In the genomic region with DNA sequence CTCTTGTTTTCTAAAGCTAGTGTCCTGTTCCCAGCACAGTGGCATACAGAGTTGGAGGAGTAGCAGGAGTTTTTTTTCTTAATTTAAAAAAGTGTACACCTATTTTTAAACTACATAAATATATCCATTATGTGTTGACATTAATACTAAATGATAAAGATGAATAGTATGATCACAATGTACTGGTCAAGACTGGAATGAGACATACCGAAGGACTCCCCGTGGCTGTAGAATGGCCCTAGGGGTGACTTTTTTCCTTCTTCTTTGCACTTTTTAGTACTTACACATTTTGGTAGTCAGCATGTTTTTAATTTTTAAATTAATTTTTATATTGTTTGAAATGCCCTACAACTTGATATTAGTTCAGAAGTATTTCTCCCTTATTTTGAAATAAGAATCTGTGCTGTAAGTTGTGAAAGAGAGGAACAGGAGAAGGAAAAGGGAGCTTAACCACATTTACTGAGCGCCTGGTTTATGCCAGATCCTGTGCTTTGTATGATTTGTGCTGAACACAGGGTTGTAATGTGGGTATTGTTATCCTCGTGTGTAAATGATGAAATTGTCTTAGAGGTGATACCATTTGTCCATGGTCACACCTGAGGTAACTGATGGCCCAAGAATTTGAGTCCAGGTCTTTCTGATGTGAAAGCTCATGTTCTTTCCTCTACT, we compare ENCODE assay signal across 25 cellular contexts.
DNase-seq lines count a peak whose midpoint lies in the region; TF ChIP-seq lines count a peak whose summit lies in the region.
"Had no signal": no experiment of that assay in that cellular context is flagged by ENCODE, and none has a peak within 500 bp of the region (broad histone marks: within the 10 kb centered on the region; RNA-seq: fewer than 3 reads in every experiment).

No MANE protein-coding gene starts in this region.

- no peak for TF ChIP-seq CTCF in esophagus muscularis mucosa (IDR thresholded peaks at IDR 0.05)
- no peak for TF ChIP-seq CTCF in osteocyte (IDR thresholded peaks at IDR 0.05)

- no peak overlapping the region for H3K4me3 Mint-ChIP-seq in osteocyte (ENCODE audit: unreplicated experiment)
- no peak overlapping the region for H3K4me3 Mint-ChIP-seq in activated naive CD8-positive, alpha-beta T cell treated with anti-CD3 and anti-CD28 coated beads for 36 hours
- H3K4me3 Mint-ChIP-seq: CD4-positive, CD25-positive, alpha-beta regulatory T cell had no signal

- peak overlapping the region in 3 of 4 donors; percentile 30 to 42 (median 32) for H3K27ac ChIP-seq in esophagus muscularis mucosa (replicated peaks in 1 of 4)
- H3K27ac ChIP-seq: BLaER1, HL-60 had no signal

- H3K36me3 Mint-ChIP-seq in osteocyte (ENCODE audit: unreplicated experiment): peaks cover 6% of the 10 kb centered on the region
- H3K36me3 Mint-ChIP-seq in activated naive CD8-positive, alpha-beta T cell treated with anti-CD3 and anti-CD28 coated beads for 36 hours: peaks cover 3% of the 10 kb centered on the region

- TF ChIP-seq EP300 in esophagus muscularis mucosa (IDR thresholded peaks at IDR 0.05): no peak

- no peak overlapping the region for H3K4me3 ChIP-seq in esophagus muscularis mucosa
- H3K4me3 ChIP-seq: BLaER1, GM12878 had no signal

- TF ChIP-seq POLR2A in esophagus muscularis mucosa (IDR thresholded peaks at IDR 0.05; ENCODE audit: low read depth): no peak

- no peaks in the 10 kb centered on the region for H3K9me3 Mint-ChIP-seq in osteocyte (ENCODE audit: unreplicated experiment)
- H3K9me3 Mint-ChIP-seq in activated naive CD8-positive, alpha-beta T cell treated with anti-CD3 and anti-CD28 coated beads for 36 hours: no peaks in the 10 kb centered on the region
- H3K9me3 Mint-ChIP-seq: CD4-positive, CD25-positive, alpha-beta regulatory T cell had no signal

- no peaks in the 10 kb centered on the region for H3K27me3 Mint-ChIP-seq in osteocyte (ENCODE audit: unreplicated experiment)
- H3K27me3 Mint-ChIP-seq in activated naive CD8-positive, alpha-beta T cell treated with anti-CD3 and anti-CD28 coated beads for 36 hours: no peaks in the 10 kb centered on the region
- H3K27me3 Mint-ChIP-seq: CD4-positive, CD25-positive, alpha-beta regulatory T cell had no signal

- DNase-seq in EL (peak; percentile 47), LHCN-M2 (ENCODE audit: low read depth) (peak; percentile 28), esophagus muscularis mucosa (ENCODE audit: extremely low spot score) (no peak), osteocyte (ENCODE audit: extremely low spot score, unreplicated experiment) (no peak), AG20443 (ENCODE audit: low spot score) (no peak), NCI-H2196 treated with DMSO at 0.1 percent for 48 hours (lab: John Stamatoyannopoulos, UW; ENCODE audit: unreplicated experiment) (no peak)
- DNase-seq in activated naive CD8-positive, alpha-beta T cell treated with anti-CD3 and anti-CD28 coated beads for 36 hours: no peak
- DNase-seq: CD4-positive, CD25-positive, alpha-beta regulatory T cell; DMS153; DND-41; GOT3; HCEC 1CT; Karpas-422; NCI-H1092 treated with DMSO at 0.1 percent for 48 hours; NCI-H1436; NCI-H187; NCI-H446 treated with DMSO at 0.1 percent for 48 hours; NCI-H526; NCI-H82; NK-92 treated with Interleukin-12 subunit alpha and Interleukin-12 subunit beta, amount 100 ng/mL, for 24 hours; RPMI8226; SHP77 had no signal

- peaks cover 66% of the 10 kb centered on the region for H3K4me1 Mint-ChIP-seq in osteocyte (ENCODE audit: unreplicated experiment)
- H3K4me1 Mint-ChIP-seq in activated naive CD8-positive, alpha-beta T cell treated with anti-CD3 and anti-CD28 coated beads for 36 hours: no peaks in the 10 kb centered on the region

- no peaks in the 10 kb centered on the region for H3K27me3 ChIP-seq in esophagus muscularis mucosa
- H3K27me3 ChIP-seq: BLaER1 had no signal

- 62% methylated on average over 4 of the region's 4 CpGs for WGBS in esophagus muscularis mucosa

- intact Hi-C loops in esophagus muscularis mucosa (cut with DNase I): no loop called here

- H3K9me3 ChIP-seq in esophagus muscularis mucosa: no peaks in the 10 kb centered on the region
- H3K9me3 ChIP-seq: BLaER1 had no signal

- H3K4me1 ChIP-seq in esophagus muscularis mucosa: peaks cover 0 to 67% (median 49%) of the 10 kb centered on the region in 4 donors
- H3K4me1 ChIP-seq: BLaER1 had no signal

- no peaks in the 10 kb centered on the region for H3K36me3 ChIP-seq in esophagus muscularis mucosa

- peak overlapping the region; percentile 91 for H3K27ac Mint-ChIP-seq in osteocyte (ENCODE audit: unreplicated experiment)
- no peak overlapping the region for H3K27ac Mint-ChIP-seq in activated naive CD8-positive, alpha-beta T cell treated with anti-CD3 and anti-CD28 coated beads for 36 hours

Comparison
In these comparisons a context has a peak if more than half of its experiments do, and no peak if none do; other contexts are left out.
1. DNase-seq: peak in EL (single experiment) and LHCN-M2 (single experiment); none in esophagus muscularis mucosa (single experiment), osteocyte (single experiment), AG20443 (single experiment), activated naive CD8-positive, alpha-beta T cell treated with anti-CD3 and anti-CD28 coated beads for 36 hours (single experiment) and NCI-H2196 treated with DMSO at 0.1 percent for 48 hours (single experiment).